8 cellular contexts compared by ENCODE assay signal in genomic region chr21:29073222-29074006, GRCh38.
A peak's percentile ranks its signal among the peaks of the same experiment; 100 is the strongest.
DNase-seq lines count a peak whose midpoint lies in the region; ATAC-seq and TF ChIP-seq lines count a peak whose summit lies in the region.

CCT8 (minus strand) TSS chr21:29073648; CDS start chr21:29073590, 58 bp downstream.

- peak within 1 kb of the TSS; percentile 98 for H3K4me3 ChIP-seq in GM06990 (replicated peaks; ENCODE audit: low read depth, low read length)

- peak within 1 kb of the TSS; percentile 100 for H3K4me3 Mint-ChIP-seq in activated naive CD4-positive, alpha-beta T cell treated with anti-CD3 and anti-CD28 coated beads, Interleukin-2, amount 50 U/mL, for 24 hours

- ATAC-seq in HG02588 (IDR thresholded peaks at IDR 0.05; ENCODE audit: unreplicated experiment) (peak; percentile 87), SK-N-SH treated with all-trans-retinoic acid at 6 μM for 48 hours (peak; percentile 98)

- no peaks in the 10 kb centered on the region for H3K27me3 ChIP-seq in GM06990 (replicated peaks; ENCODE audit: control insufficient read depth, insufficient read depth, low read length)

- no peaks in the 10 kb centered on the region; the same call in 1 of the 2 replicates for H3K36me3 ChIP-seq in GM06990 (ENCODE audit: control insufficient read depth, insufficient read depth, low read length)

- TF ChIP-seq CTCF in GM06990 (IDR thresholded peaks at IDR 0.05; ENCODE audit: insufficient read depth, low read length, poor library complexity, severe bottlenecking): no peak

- no peaks in the 10 kb centered on the region for H3K9me3 Mint-ChIP-seq in activated naive CD4-positive, alpha-beta T cell treated with anti-CD3 and anti-CD28 coated beads, Interleukin-2, amount 50 U/mL, for 24 hours

- H3K4me1 Mint-ChIP-seq in activated naive CD4-positive, alpha-beta T cell treated with anti-CD3 and anti-CD28 coated beads, Interleukin-2, amount 50 U/mL, for 24 hours: peaks cover 70% of the 10 kb centered on the region

- H3K27ac Mint-ChIP-seq in activated naive CD4-positive, alpha-beta T cell treated with anti-CD3 and anti-CD28 coated beads, Interleukin-2, amount 50 U/mL, for 24 hours: peak within 1 kb of the TSS; percentile 100

- DNase-seq in GM06990 (ENCODE audit: extremely low read depth, insufficient read length): peak; percentile 98
- peak; percentile 99 for DNase-seq in NCI-H1092 (lab: John Stamatoyannopoulos, UW)
- DNase-seq in germinal center (ENCODE audit: low spot score): peak; percentile 96
- peak; percentile 98 for DNase-seq in non-pigmented ciliary epithelial cell (ENCODE audit: low read depth)
- peak; percentile 100 for DNase-seq in superior temporal gyrus (ENCODE audit: extremely low spot score)

- no peaks in the 10 kb centered on the region for H3K27me3 Mint-ChIP-seq in activated naive CD4-positive, alpha-beta T cell treated with anti-CD3 and anti-CD28 coated beads, Interleukin-2, amount 50 U/mL, for 24 hours

- H3K36me3 Mint-ChIP-seq in activated naive CD4-positive, alpha-beta T cell treated with anti-CD3 and anti-CD28 coated beads, Interleukin-2, amount 50 U/mL, for 24 hours: peaks cover 13% of the 10 kb centered on the region

TF ChIP-seq in SK-N-SH treated with all-trans-retinoic acid at 6 μM for 48 hours, 23 proteins besides CTCF, POLR2A, EP300 and RAD21:
- TF ChIP-seq ZNF70 (CRISPR knock-in tag; IDR thresholded peaks at IDR 0.05) (peak; percentile 79), RARB (CRISPR knock-in tag; IDR thresholded peaks at IDR 0.05) (no peak), ZFP3 (CRISPR knock-in tag; IDR thresholded peaks at IDR 0.05) (no peak), ZNF565 (CRISPR knock-in tag; conservative IDR thresholded peaks at IDR 0.05; ENCODE audit: low read depth) (no peak), SNAI2 (CRISPR knock-in tag; IDR thresholded peaks at IDR 0.05) (no peak), ZFP30 (CRISPR knock-in tag; IDR thresholded peaks at IDR 0.05) (no peak)
TF ChIP-seq in SK-N-SH treated with all-trans-retinoic acid at 6 μM for 48 hours: peak in this region for 1.

Comparison
In these comparisons a context has a peak if more than half of its experiments do, and no peak if none do; other contexts are left out.
1. Peak in every context shown above with its lines: DNase-seq, ATAC-seq and H3K4me3 ChIP-seq.